ENCODE assay signal across 10 cellular contexts in genomic region chr5:96729156-96729555, GRCh38.
DNase-seq lines count a peak whose midpoint lies in the region; ATAC-seq, FAIRE-seq and TF ChIP-seq lines count a peak whose summit lies in the region.
"Had no signal": no experiment of that assay in that cellular context is flagged by ENCODE, and none has a peak within 500 bp of the region (broad histone marks: within the 10 kb centered on the region; RNA-seq: fewer than 3 reads in every experiment).

No MANE protein-coding gene starts in this region.

- no peak for DNase-seq in D721Med (ENCODE audit: insufficient read length, low spot score)
- no peak for DNase-seq in choroid plexus epithelial cell (ENCODE audit: low read depth)
- DNase-seq in nephron progenitor cell, result no peak
- DNase-seq in spleen, result no peak
- DNase-seq in tibial nerve (ENCODE audit: low spot score in 2 of 2), result no peak
- no peak for DNase-seq in NCI-H446 (lab: John Stamatoyannopoulos, UW)
- DNase-seq: GF-D8, NCI-H1436 had no signal

- no peak overlapping the region for H2AFZ ChIP-seq in KMS-11 (ENCODE audit: low read depth)

- no peak overlapping the region for H3K9ac ChIP-seq in KMS-11

- H3K27me3 ChIP-seq in KMS-11 (ENCODE audit: insufficient read depth, low read depth), result no peaks in the 10 kb centered on the region
- no peaks in the 10 kb centered on the region for H3K27me3 ChIP-seq in spleen (replicated peaks in 1 of 7)
- H3K27me3 ChIP-seq in tibial nerve, result no peaks in the 10 kb centered on the region

- H3K4me3 Mint-ChIP-seq in nephron progenitor cell, result no peak overlapping the region

- no peaks in the 10 kb centered on the region for H3K79me2 ChIP-seq in KMS-11 (ENCODE audit: insufficient read depth, low read depth)

- H3K36me3 Mint-ChIP-seq in nephron progenitor cell (ENCODE audit: low read depth), result peaks cover 18% of the 10 kb centered on the region

- TF ChIP-seq POLR2A in spleen (IDR thresholded peaks at IDR 0.05), result no peak
- no peak for TF ChIP-seq POLR2A in tibial nerve (IDR thresholded peaks at IDR 0.05)

- no peak for TF ChIP-seq EP300 in tibial nerve (IDR thresholded peaks at IDR 0.05)

- intact Hi-C loops in spleen (cut with DNase I; ENCODE audit: low total_unique reads), result no loop called here

- H3K9me3 Mint-ChIP-seq in nephron progenitor cell, result no peaks in the 10 kb centered on the region

- H3K36me3 ChIP-seq in KMS-11 (ENCODE audit: insufficient read depth) (no peaks in the 10 kb centered on the region), spleen (peaks cover 2 to 88% (median 27%) of the 10 kb centered on the region in 6 donors), tibial nerve (peaks cover 0 to 37% (median 3%) of the 10 kb centered on the region in 3 donors)

- H3K4me2 ChIP-seq in KMS-11, result no peak overlapping the region

- TF ChIP-seq CTCF in D721Med (IDR thresholded peaks at IDR 0.05; ENCODE audit: insufficient read depth, missing control alignments) (peak; percentile 53), KMS-11 (conservative IDR thresholded peaks at IDR 0.05; ENCODE audit: low read depth, low read length) (peak; percentile 49), choroid plexus epithelial cell (conservative IDR thresholded peaks at IDR 0.05; ENCODE audit: low read depth, low read length) (peak; percentile 45), nephron progenitor cell (IDR thresholded peaks at IDR 0.05) (peak; percentile 10), spleen (IDR thresholded peaks at IDR 0.05 in 8 of 11, conservative IDR thresholded peaks at IDR 0.05 in 3 of 11) (peak in 2 of 11 experiments; percentile 15 to 19), tibial nerve (IDR thresholded peaks at IDR 0.05) (peak in 2 of 5 experiments; percentile 15 to 21)

- no peak overlapping the region for H3K27ac ChIP-seq in KMS-11
- no peak overlapping the region for H3K27ac ChIP-seq in spleen
- H3K27ac ChIP-seq in tibial nerve, result no peak overlapping the region

- H3K9me3 ChIP-seq in spleen, result no peaks in the 10 kb centered on the region
- no peaks in the 10 kb centered on the region for H3K9me3 ChIP-seq in tibial nerve

- no peak for FAIRE-seq in D721Med (lab: Jason Lieb, UNC)

- H3K4me3 ChIP-seq in KMS-11 (IDR thresholded peaks at IDR 0.05; ENCODE audit: insufficient read depth, low read depth, low read length), result no peak overlapping the region
- no peak overlapping the region for H3K4me3 ChIP-seq in choroid plexus epithelial cell (ENCODE audit: low read depth, low read length)
- H3K4me3 ChIP-seq in spleen, result no peak overlapping the region
- H3K4me3 ChIP-seq in tibial nerve, result no peak overlapping the region

- H3K4me1 ChIP-seq in KMS-11 (ENCODE audit: low read depth, poor library complexity, severe bottlenecking), result no peaks in the 10 kb centered on the region
- peaks cover 0 to 3% (median under 1%) of the 10 kb centered on the region in 6 donors for H3K4me1 ChIP-seq in spleen
- H3K4me1 ChIP-seq in tibial nerve, result peaks cover 0 to under 1% (median 0%) of the 10 kb centered on the region in 4 donors

- H3K4me1 Mint-ChIP-seq in nephron progenitor cell, result no peaks in the 10 kb centered on the region

- no peaks in the 10 kb centered on the region for H3K27me3 Mint-ChIP-seq in nephron progenitor cell (ENCODE audit: low read depth, poor library complexity)

- no peak overlapping the region for H3K27ac Mint-ChIP-seq in nephron progenitor cell

- no peaks in the 10 kb centered on the region for H4K20me1 ChIP-seq in KMS-11 (ENCODE audit: insufficient read depth)

- no peak for ATAC-seq in HG02588 (IDR thresholded peaks at IDR 0.05; ENCODE audit: unreplicated experiment)
